In the genomic region with DNA sequence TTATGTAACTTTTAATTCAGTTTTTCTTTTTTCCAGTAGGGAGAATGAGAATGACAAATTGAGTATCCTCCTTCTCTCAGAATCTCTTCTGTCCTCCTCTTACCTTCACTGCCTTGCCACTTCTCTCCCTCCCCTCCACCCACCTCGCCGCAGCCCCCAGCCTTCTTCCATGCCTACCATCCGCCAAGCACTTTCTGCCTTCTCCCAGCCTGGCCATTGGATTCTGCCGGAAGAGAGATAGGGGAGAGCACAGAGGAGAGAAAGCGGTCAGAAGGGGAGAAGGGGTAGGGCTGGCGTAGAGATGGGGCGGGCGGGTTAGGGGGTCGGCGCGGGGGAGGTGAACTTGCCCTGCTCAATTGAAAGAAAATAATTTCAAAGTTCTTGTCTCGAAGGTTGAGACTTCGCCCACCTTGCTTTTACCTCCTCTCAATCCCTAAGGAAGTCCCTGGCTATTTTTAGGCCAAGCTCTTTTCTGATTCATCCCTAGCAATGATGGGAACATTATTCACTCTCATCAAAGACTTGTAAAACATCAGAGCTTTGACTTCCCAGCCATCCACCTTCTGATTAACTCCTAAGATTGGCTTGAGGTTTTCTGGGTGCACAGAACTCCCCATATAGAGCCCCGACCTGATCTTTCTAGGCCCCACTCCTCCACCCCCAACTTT, we compare ENCODE assay signal across 8 cellular contexts. TPM values are rescaled to one million over a fixed set of nuclear protein-coding genes. Genes with fewer than 3 reads are reported as not detected.
DNase-seq lines count a peak whose midpoint lies in the region; ATAC-seq and TF ChIP-seq lines count a peak whose summit lies in the region.

No MANE protein-coding gene starts in this region.

- POLR2A ChIA-PET in PC-9 (lab: Charles Lee; ENCODE audit: unreplicated experiment), result no interaction called here

- ATAC-seq in HG03342 (IDR thresholded peaks at IDR 0.05; ENCODE audit: unreplicated experiment), result no peak
- no peak for ATAC-seq in HG03571 (IDR thresholded peaks at IDR 0.05; ENCODE audit: unreplicated experiment)

- no peaks in the 10 kb centered on the region for H3K27me3 ChIP-seq in PC-9 (ENCODE audit: insufficient read depth, low read depth)
- H3K27me3 ChIP-seq in neuron (ENCODE audit: insufficient read depth, low read length), result peaks cover 38% of the 10 kb centered on the region

- intact Hi-C loops in PC-9 (cut with micrococcal nuclease; ENCODE audit: unreplicated experiment), result loop anchor here (1.0 to 2.0 kb wide), 3 partner anchors 12 to 44 kb away; no protein-coding TSS in a partner anchor

- TF ChIP-seq CTCF in PC-9 (conservative IDR thresholded peaks at IDR 0.05), result no peak

- H3K4me2 ChIP-seq in PC-9, result peak overlapping the region; percentile 93

- peak overlapping the region; percentile 80 for H3K4me3 ChIP-seq in PC-9
- H3K4me3 ChIP-seq in neuron (ENCODE audit: low read length), result peak overlapping the region; percentile 48

- H3K4me1 ChIP-seq in PC-9 (replicated peaks; ENCODE audit: insufficient read depth), result peaks cover 50% of the 10 kb centered on the region
- H3K4me1 ChIP-seq in neuron (ENCODE audit: insufficient read depth, low read length), result peaks cover 5% of the 10 kb centered on the region

- H3F3A ChIP-seq in PC-9 (ENCODE audit: insufficient read depth, low read depth), result peaks cover 20% of the 10 kb centered on the region

- BruUV-seq in PC-9 (replicated peaks; lab: Mats Ljungman, UMichigan), result no TSS peak

- no peaks in the 10 kb centered on the region for H4K20me1 ChIP-seq in PC-9 (ENCODE audit: insufficient read depth)

- CTCF ChIA-PET in PC-9 (lab: Charles Lee), result interaction anchor here (1.4 kb wide), 1 partner anchor 25 kb away, joined by 3 read pairs; no protein-coding TSS in a partner anchor

- H3K79me2 ChIP-seq in PC-9 (ENCODE audit: low read depth), result peaks cover 17% of the 10 kb centered on the region

- H2AFZ ChIP-seq in PC-9 (peak overlapping the region; percentile 88), neuron (ENCODE audit: low read depth, low read length) (peak overlapping the region; percentile 60)

- H3K9me3 ChIP-seq in PC-9 (ENCODE audit: insufficient read depth, low read depth) (no peaks in the 10 kb centered on the region), neuron (ENCODE audit: low read length) (no peaks in the 10 kb centered on the region)

- H3K27ac ChIP-seq in PC-9, result peak overlapping the region; percentile 81
- H3K27ac ChIP-seq in epithelial cell of prostate, result peak overlapping the region; percentile 92

- peak; percentile 67 for DNase-seq in EH (ENCODE audit: low read depth)
- peak; percentile 16 to 54 for DNase-seq in PC-9
- DNase-seq in epithelial cell of prostate (ENCODE audit: low read depth, low spot score), result no peak
- DNase-seq in NCI-H446 (lab: John Stamatoyannopoulos, UW), result no peak
- DNase-seq in AG08395 (ENCODE audit: low spot score), result no peak

- no peaks in the 10 kb centered on the region for H3K9me2 ChIP-seq in PC-9 (ENCODE audit: insufficient read depth)

- H3K36me3 ChIP-seq in PC-9 (ENCODE audit: low read depth), result no peaks in the 10 kb centered on the region
- no peaks in the 10 kb centered on the region for H3K36me3 ChIP-seq in neuron (ENCODE audit: insufficient read depth, low read length)

RNA-seq across cellular contexts. Expression of a gene that starts 0.8 kb away (rescaled TPM):
- total RNA-seq in PC-9 (2021), result 7.5 and 9.9 TPM in 2 replicates

RNA-seq across cellular contexts. Expression of a gene that starts 46.1 kb away (rescaled TPM):
- total RNA-seq in PC-9 (2021), result not detected in 2 replicates

RNA-seq across cellular contexts. Expression of a gene that starts 52.5 kb away (rescaled TPM):
- total RNA-seq in PC-9 (2021), result 0.23 TPM in 1 of 2 replicates, not detected in the other

Comparison
In these comparisons a context has a peak if more than half of its experiments do, and no peak if none do; other contexts are left out.
1. DNase-seq: peak in EH (single experiment) and PC-9 (2 of 2); none in epithelial cell of prostate (single experiment), NCI-H446 (0 of 2) and AG08395 (single experiment).